1 cellular context compared by ENCODE assay signal in genomic region chr4:164572877-164573279, GRCh38.
TF ChIP-seq lines count a peak whose summit lies in the region.

No MANE protein-coding gene starts in this region.

TF ChIP-seq in HCT116, 20 proteins besides CTCF, POLR2A, EP300 and RAD21 (continued from another document):
- no peak for TF ChIP-seq TCF7L2 (IDR thresholded peaks at IDR 0.05; ENCODE audit: borderline replicate concordance, extremely low read depth, insufficient read depth, insufficient read length)
- no peak for TF ChIP-seq ZBTB33 (IDR thresholded peaks at IDR 0.05; ENCODE audit: extremely low read depth, insufficient replicate concordance, low read length)
- no peak for TF ChIP-seq MAX (IDR thresholded peaks at IDR 0.05)
- no peak for TF ChIP-seq CBX3 (IDR thresholded peaks at IDR 0.05; ENCODE audit: low read depth)
- peak; percentile 48; the same call in 1 of the 2 replicates for TF ChIP-seq SP1 (IDR thresholded peaks at IDR 0.05; ENCODE audit: low read depth)
- peak; percentile 62; the same call in 1 of the 2 replicates for TF ChIP-seq CEBPB (IDR thresholded peaks at IDR 0.05; ENCODE audit: low read depth)
- TF ChIP-seq SRF (IDR thresholded peaks at IDR 0.05; ENCODE audit: low read depth), result no peak
- no peak for TF ChIP-seq SIN3A (IDR thresholded peaks at IDR 0.05; ENCODE audit: low read depth)
- TF ChIP-seq ZNF274 (IDR thresholded peaks at IDR 0.05; ENCODE audit: low read depth, low read length), result no peak
- peak; percentile 66 for TF ChIP-seq JUND (IDR thresholded peaks at IDR 0.05)
- no peak for TF ChIP-seq ELF1 (IDR thresholded peaks at IDR 0.05; ENCODE audit: borderline replicate concordance, low read depth)
